7 cellular contexts compared by ENCODE assay signal in the genomic region with DNA sequence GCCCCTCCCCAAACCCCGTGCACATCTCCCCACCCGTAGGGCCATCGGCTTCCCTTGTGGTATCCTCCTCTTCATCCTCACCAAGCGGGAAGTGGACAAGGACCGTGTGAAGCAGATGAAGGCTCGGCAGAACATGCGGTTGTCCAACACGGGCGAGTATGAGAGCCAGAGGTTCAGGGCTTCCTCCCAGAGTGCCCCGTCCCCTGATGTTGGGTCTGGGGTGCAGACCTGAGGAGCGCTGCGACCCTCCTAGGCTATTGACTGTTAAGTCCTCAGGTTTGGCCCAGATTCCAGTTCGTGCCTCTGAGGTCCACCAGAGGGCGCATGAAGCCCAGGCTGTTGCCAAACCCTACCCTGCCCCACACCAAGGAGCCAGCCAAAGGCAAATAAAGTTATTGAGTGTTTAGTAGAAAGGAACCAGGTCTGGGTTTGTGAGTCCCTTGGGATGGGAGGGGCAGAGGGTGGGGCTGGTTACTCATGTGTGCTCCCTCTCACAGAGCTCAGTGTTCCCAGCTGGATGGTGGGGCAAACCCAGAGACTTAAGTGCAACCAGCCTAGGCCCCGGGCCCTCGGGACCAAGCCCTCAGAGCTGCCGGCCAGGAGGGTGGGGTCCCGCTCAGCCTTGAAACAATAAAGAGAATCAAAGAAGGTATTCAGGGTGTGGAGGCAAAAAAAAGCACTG. TPM values are rescaled to one million over a fixed set of nuclear protein-coding genes. Genes with fewer than 3 reads are reported as not detected.
DNase-seq lines count a peak whose midpoint lies in the region; ATAC-seq, FAIRE-seq and TF ChIP-seq lines count a peak whose summit lies in the region.

No MANE protein-coding gene starts in this region.

- no peak for FAIRE-seq in RCC 7860 (lab: Jason Lieb, UNC)

- no peaks in the 10 kb centered on the region for H3K27me3 Mint-ChIP-seq in activated T-cell treated with anti-CD3 and anti-CD28 coated beads, Interleukin-2, amount 50 U/mL, for 72 hours (ENCODE audit: low read depth)
- H3K27me3 Mint-ChIP-seq in neural crest cell (ENCODE audit: low read depth): no peaks in the 10 kb centered on the region
- H3K27me3 Mint-ChIP-seq in stimulated activated naive CD8-positive, alpha-beta T cell treated with anti-CD3 and anti-CD28 coated beads, Interleukin-15, Interleukin-2, amounts not matched to agents 100 ng/mL and 50 ng/mL, for 24 hours: no peaks in the 10 kb centered on the region

- no peaks in the 10 kb centered on the region for H3K9me3 Mint-ChIP-seq in activated T-cell treated with anti-CD3 and anti-CD28 coated beads, Interleukin-2, amount 50 U/mL, for 72 hours
- no peaks in the 10 kb centered on the region for H3K9me3 Mint-ChIP-seq in neural crest cell
- H3K9me3 Mint-ChIP-seq in stimulated activated naive CD8-positive, alpha-beta T cell treated with anti-CD3 and anti-CD28 coated beads, Interleukin-15, Interleukin-2, amounts not matched to agents 100 ng/mL and 50 ng/mL, for 24 hours: no peaks in the 10 kb centered on the region

- no peak overlapping the region for H3K27ac Mint-ChIP-seq in activated T-cell treated with anti-CD3 and anti-CD28 coated beads, Interleukin-2, amount 50 U/mL, for 72 hours
- no peak overlapping the region for H3K27ac Mint-ChIP-seq in neural crest cell (ENCODE audit: unreplicated experiment)
- peak overlapping the region; percentile 94 for H3K27ac Mint-ChIP-seq in stimulated activated naive CD8-positive, alpha-beta T cell treated with anti-CD3 and anti-CD28 coated beads, Interleukin-15, Interleukin-2, amounts not matched to agents 100 ng/mL and 50 ng/mL, for 24 hours

- DNase-seq in GM13976 (ENCODE audit: low spot score) (peak; percentile 80), KG1 (lab: John Stamatoyannopoulos, UW) (peak; percentile 52), RCC 7860 (ENCODE audit: low spot score) (peak; percentile 74), fibroblast of gingiva (ENCODE audit: low read depth) (peak; percentile 96), neural crest cell (ENCODE audit: low read depth, low spot score) (peak; percentile 69)
- peak; percentile 78 to 79 for DNase-seq in activated T-cell treated with anti-CD3 and anti-CD28 coated beads, Interleukin-2, amount 50 U/mL, for 72 hours

- peak overlapping the region in 1 of 2 donors; percentile 22 for H3K4me3 Mint-ChIP-seq in activated T-cell treated with anti-CD3 and anti-CD28 coated beads, Interleukin-2, amount 50 U/mL, for 72 hours
- peak overlapping the region; percentile 98 for H3K4me3 Mint-ChIP-seq in neural crest cell
- no peak overlapping the region for H3K4me3 Mint-ChIP-seq in stimulated activated naive CD8-positive, alpha-beta T cell treated with anti-CD3 and anti-CD28 coated beads, Interleukin-15, Interleukin-2, amounts not matched to agents 100 ng/mL and 50 ng/mL, for 24 hours

- peaks cover 3 to 16% of the 10 kb centered on the region in 2 donors for H3K36me3 Mint-ChIP-seq in activated T-cell treated with anti-CD3 and anti-CD28 coated beads, Interleukin-2, amount 50 U/mL, for 72 hours (ENCODE audit: insufficient read depth in 2 of 2)
- H3K36me3 Mint-ChIP-seq in neural crest cell (ENCODE audit: low read depth): peaks cover under 1% of the 10 kb centered on the region
- H3K36me3 Mint-ChIP-seq in stimulated activated naive CD8-positive, alpha-beta T cell treated with anti-CD3 and anti-CD28 coated beads, Interleukin-15, Interleukin-2, amounts not matched to agents 100 ng/mL and 50 ng/mL, for 24 hours (ENCODE audit: low read depth): peaks cover 38% of the 10 kb centered on the region

- peak; percentile 93 for TF ChIP-seq CTCF in GM13976 (IDR thresholded peaks at IDR 0.05; ENCODE audit: borderline replicate concordance, control extremely low read depth, extremely low read depth, insufficient read depth, missing control alignments)
- peak; percentile 92 for TF ChIP-seq CTCF in neural crest cell (conservative IDR thresholded peaks at IDR 0.05)

- in situ Hi-C loops in GM13976 (cut with MboI; ENCODE audit: low sequenced_read_pairs, unreplicated experiment): no loop called here

- peaks cover 30% of the 10 kb centered on the region for H3K4me1 Mint-ChIP-seq in activated T-cell treated with anti-CD3 and anti-CD28 coated beads, Interleukin-2, amount 50 U/mL, for 72 hours (ENCODE audit: low read depth)
- H3K4me1 Mint-ChIP-seq in neural crest cell: peaks cover 32% of the 10 kb centered on the region
- peaks cover 39% of the 10 kb centered on the region for H3K4me1 Mint-ChIP-seq in stimulated activated naive CD8-positive, alpha-beta T cell treated with anti-CD3 and anti-CD28 coated beads, Interleukin-15, Interleukin-2, amounts not matched to agents 100 ng/mL and 50 ng/mL, for 24 hours (ENCODE audit: low read depth)

- peak in 1 of 2 donors; percentile 16 for ATAC-seq in activated T-cell treated with anti-CD3 and anti-CD28 coated beads, Interleukin-2, amount 50 U/mL, for 72 hours (replicated peaks in 1 of 2)

RNA-seq across cellular contexts. Expression of a gene that starts 2.4 kb away (rescaled TPM):
- 10 to 100 TPM; 14.7 to 17.7 TPM for total RNA-seq in activated T-cell treated with anti-CD3 and anti-CD28 coated beads, Interleukin-2, amount 50 U/mL, for 72 hours
- total RNA-seq in neural crest cell: 40.3 and 42.3 TPM in 2 replicates

RNA-seq across cellular contexts. Expression of a gene that starts 2.7 kb away (rescaled TPM):
- 10 to 100 TPM; 51.7 to 63.0 TPM for total RNA-seq in activated T-cell treated with anti-CD3 and anti-CD28 coated beads, Interleukin-2, amount 50 U/mL, for 72 hours
- 76.6 and 77.6 TPM in 2 replicates for total RNA-seq in neural crest cell

RNA-seq across cellular contexts. Expression of a gene that starts 11.9 kb away (rescaled TPM):
- 1 to 10 TPM in 1 of 2 donors, under 1 TPM in 1; 0.76 to 1.4 TPM for total RNA-seq in activated T-cell treated with anti-CD3 and anti-CD28 coated beads, Interleukin-2, amount 50 U/mL, for 72 hours
- total RNA-seq in neural crest cell: 0.14 TPM in 1 of 2 replicates, not detected in the other

RNA-seq across cellular contexts. Expression of a gene that starts 19.6 kb away (rescaled TPM):
- total RNA-seq in activated T-cell treated with anti-CD3 and anti-CD28 coated beads, Interleukin-2, amount 50 U/mL, for 72 hours: 10 to 100 TPM; 64.5 to 75.1 TPM
- 8.0 and 8.5 TPM in 2 replicates for total RNA-seq in neural crest cell

RNA-seq across cellular contexts. Expression of a gene that starts 55.7 kb away (rescaled TPM):
- 100 to 1,000 TPM; 517 to 533 TPM for total RNA-seq in activated T-cell treated with anti-CD3 and anti-CD28 coated beads, Interleukin-2, amount 50 U/mL, for 72 hours
- 159 and 160 TPM in 2 replicates for total RNA-seq in neural crest cell
